In the genomic region with DNA sequence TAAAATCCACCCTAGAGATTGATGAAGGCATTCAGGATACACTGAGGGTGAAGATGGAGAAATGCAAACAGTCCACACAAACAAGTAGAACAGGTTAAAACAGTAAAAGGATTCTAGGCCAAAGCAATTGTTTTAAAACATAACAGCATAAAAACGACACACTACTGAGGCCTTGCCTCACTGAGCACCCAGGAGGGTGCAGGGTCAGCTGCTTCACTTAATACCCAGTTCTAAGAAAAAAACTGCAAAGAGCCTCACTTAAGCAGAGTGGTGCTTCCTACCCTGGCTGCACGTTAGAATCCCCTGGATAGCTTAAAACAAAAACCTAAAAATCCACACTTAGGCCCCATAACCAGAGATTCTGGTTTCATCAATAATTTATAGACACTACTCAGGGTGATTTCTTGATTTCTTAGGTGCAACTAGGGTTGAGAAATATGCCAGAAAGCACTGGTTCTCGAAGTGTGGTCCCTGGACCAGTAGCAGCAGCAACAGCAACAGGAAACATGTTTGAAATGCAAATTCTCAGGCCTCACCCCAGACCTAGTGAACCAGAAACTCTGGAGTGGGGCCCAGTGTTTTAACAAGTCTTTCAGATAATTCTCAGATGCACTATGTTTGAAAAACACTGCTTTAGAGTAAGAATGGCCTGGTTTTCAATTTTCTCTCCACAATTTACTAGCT, we compare ENCODE assay signal across 9 cellular contexts.
DNase-seq lines count a peak whose midpoint lies in the region; ATAC-seq lines count a peak whose summit lies in the region.
"Had no signal": no experiment of that assay in that cellular context is flagged by ENCODE, and none has a peak within 500 bp of the region (broad histone marks: within the 10 kb centered on the region; RNA-seq: fewer than 3 reads in every experiment).

No MANE protein-coding gene starts in this region.

- no peaks in the 10 kb centered on the region for H3K27me3 Mint-ChIP-seq in T-cell
- no peaks in the 10 kb centered on the region for H3K27me3 Mint-ChIP-seq in activated naive CD4-positive, alpha-beta T cell treated with anti-CD3 and anti-CD28 coated beads, Interleukin-2, amount 10 ng/mL, durations not matched to agents 7 days and 5 days

- H3K27me3 ChIP-seq in iPS-20b (ENCODE audit: insufficient read depth, low read length), result no peaks in the 10 kb centered on the region

- no peaks in the 10 kb centered on the region for H3K9me3 Mint-ChIP-seq in T-cell
- no peaks in the 10 kb centered on the region for H3K9me3 Mint-ChIP-seq in activated naive CD4-positive, alpha-beta T cell treated with anti-CD3 and anti-CD28 coated beads, Interleukin-2, amount 10 ng/mL, durations not matched to agents 7 days and 5 days

- H3K27ac Mint-ChIP-seq in T-cell, result no peak overlapping the region
- no peak overlapping the region for H3K27ac Mint-ChIP-seq in activated naive CD4-positive, alpha-beta T cell treated with anti-CD3 and anti-CD28 coated beads, Interleukin-2, amount 10 ng/mL, durations not matched to agents 7 days and 5 days

- no peaks in the 10 kb centered on the region for H3K9me3 ChIP-seq in iPS-20b (ENCODE audit: insufficient read depth, low read depth, low read length)

- DNase-seq in T-cell, result no peak
- no peak for DNase-seq in SHP77 treated with DMSO at 0.1 percent for 48 hours (lab: John Stamatoyannopoulos, UW)
- no peak for DNase-seq in activated naive CD4-positive, alpha-beta T cell treated with anti-CD3 and anti-CD28 coated beads, Interleukin-2, amount 10 ng/mL, durations not matched to agents 7 days and 5 days
- no peak for DNase-seq in NCI-H774 (lab: John Stamatoyannopoulos, UW)

- POLR2A ChIA-PET in T-cell (lab: Charles Lee), result no interaction called here

- peaks cover 35% of the 10 kb centered on the region for H3K4me1 ChIP-seq in iPS-20b (ENCODE audit: insufficient read depth, low read length)

- peaks cover 4% of the 10 kb centered on the region for H3K36me3 Mint-ChIP-seq in T-cell
- H3K36me3 Mint-ChIP-seq in activated naive CD4-positive, alpha-beta T cell treated with anti-CD3 and anti-CD28 coated beads, Interleukin-2, amount 10 ng/mL, durations not matched to agents 7 days and 5 days, result peaks cover 2% of the 10 kb centered on the region

- no peak overlapping the region for H3K27ac ChIP-seq in iPS-20b (ENCODE audit: low read length)

- H3K36me3 ChIP-seq in iPS-20b (ENCODE audit: insufficient read depth, low read depth, low read length), result no peaks in the 10 kb centered on the region

- peak overlapping the region; percentile 13; the same call in 1 of the 2 replicates for H3K9ac ChIP-seq in iPS-20b (ENCODE audit: low read depth, low read length)

- CTCF ChIA-PET in T-cell (lab: Charles Lee), result no interaction called here
- CTCF ChIA-PET in activated naive CD4-positive, alpha-beta T cell treated with anti-CD3 and anti-CD28 coated beads, Interleukin-2, amount 10 ng/mL, durations not matched to agents 7 days and 5 days (lab: Charles Lee), result interaction anchor here (0.9 kb wide), 1 partner anchor 17 kb away, joined by 3 read pairs; no protein-coding TSS in a partner anchor

- ATAC-seq in GM18508 (IDR thresholded peaks at IDR 0.05; ENCODE audit: insufficient read depth, unreplicated experiment), result peak; percentile 84
- peak; percentile 93 for ATAC-seq in GM21528 (IDR thresholded peaks at IDR 0.05; ENCODE audit: low FRiP score, unreplicated experiment)
- peak; percentile 85 for ATAC-seq in HG03460 (IDR thresholded peaks at IDR 0.05; ENCODE audit: unreplicated experiment)
- ATAC-seq in T-cell (replicated peaks in 1 of 4), result no peak
- ATAC-seq: Panc1 had no signal

- peaks cover 24 to 49% (median 36%) of the 10 kb centered on the region in 3 donors for H3K4me1 Mint-ChIP-seq in T-cell
- H3K4me1 Mint-ChIP-seq in activated naive CD4-positive, alpha-beta T cell treated with anti-CD3 and anti-CD28 coated beads, Interleukin-2, amount 10 ng/mL, durations not matched to agents 7 days and 5 days, result peaks cover 10% of the 10 kb centered on the region

- H3K4me3 ChIP-seq in iPS-20b (ENCODE audit: low read length), result peak overlapping the region; percentile 6; the same call in 1 of the 2 replicates

- no peak overlapping the region for H3K4me3 Mint-ChIP-seq in T-cell
- no peak overlapping the region for H3K4me3 Mint-ChIP-seq in activated naive CD4-positive, alpha-beta T cell treated with anti-CD3 and anti-CD28 coated beads, Interleukin-2, amount 10 ng/mL, durations not matched to agents 7 days and 5 days

Comparison
In these comparisons a context has a peak if more than half of its experiments do, and no peak if none do; other contexts are left out.
1. ATAC-seq: peak in GM18508 (single experiment), GM21528 (single experiment) and HG03460 (single experiment); none in T-cell (0 of 4).